Comparison of ENCODE assay signal across 18 cellular contexts in the genomic region with DNA sequence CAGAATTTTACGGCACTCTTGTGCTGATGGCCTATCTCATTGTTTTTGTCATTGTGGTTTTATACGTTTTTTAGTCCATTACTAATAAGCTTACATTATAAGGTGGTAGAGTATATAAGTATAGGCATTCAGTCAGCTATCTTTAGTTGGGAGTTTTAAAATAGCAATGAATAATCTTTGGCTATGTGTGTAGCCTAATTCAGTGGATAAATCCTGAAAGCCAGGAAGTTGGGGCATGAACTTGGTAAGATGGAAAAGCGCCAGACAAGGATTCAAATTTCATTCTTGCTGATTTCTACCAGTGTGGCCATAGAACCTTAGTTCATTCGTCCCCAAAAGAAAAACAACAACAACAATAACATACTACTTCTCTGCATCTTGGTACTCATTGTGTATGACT. TPM values are rescaled to one million over a fixed set of nuclear protein-coding genes. Genes with fewer than 3 reads are reported as not detected.
DNase-seq lines count a peak whose midpoint lies in the region; ATAC-seq and TF ChIP-seq lines count a peak whose summit lies in the region.
"Had no signal": no experiment of that assay in that cellular context is flagged by ENCODE, and none has a peak within 500 bp of the region (broad histone marks: within the 10 kb centered on the region; RNA-seq: fewer than 3 reads in every experiment).

No MANE protein-coding gene starts in this region.

- DNase-seq in Right ventricle myocardium inferior (ENCODE audit: missing footprints) (no peak), left ventricle myocardium superior (no peak), WTC11 (ENCODE audit: low spot score) (no peak), fibroblast of the aortic adventitia (ENCODE audit: low read depth) (peak; percentile 47), smooth muscle cell of the brain vasculature (ENCODE audit: low read depth, low spot score) (peak; percentile 12), SHP77 treated with DMSO at 0.1 percent for 48 hours (lab: John Stamatoyannopoulos, UW) (no peak), middle frontal gyrus (ENCODE audit: extremely low spot score, low spot score) (no peak), SKM-1 (lab: John Stamatoyannopoulos, UW; ENCODE audit: unreplicated experiment) (no peak)
- DNase-seq: activated CD4-positive, alpha-beta T cell treated with anti-CD3 and anti-CD28 coated beads, Interleukin-2, amount 10 ng/mL, durations not matched to agents 7 days and 5 days; activated CD8-positive, alpha-beta memory T cell treated with anti-CD3 and anti-CD28 coated beads, Interleukin-2, amount 50 U/mL, for 4 hours; CD4-positive, CD25-positive, alpha-beta regulatory T cell; DMS79; left cardiac atrium; NCI-H1417; NCI-H2107; NCI-H526; T-cell had no signal

- CTCF ChIA-PET in WTC11 (lab: Charles Lee): interaction anchor here (0.7 kb wide), 1 partner anchor 161 kb away, joined by 3 read pairs; no protein-coding TSS in a partner anchor

- H3K4me1 Mint-ChIP-seq in WTC11: peaks cover 40% of the 10 kb centered on the region

- H3K4me3 Mint-ChIP-seq in WTC11: no peak overlapping the region
- H3K4me3 Mint-ChIP-seq: activated CD4-positive, alpha-beta T cell treated with anti-CD3 and anti-CD28 coated beads, Interleukin-2, amount 10 ng/mL, durations not matched to agents 7 days and 5 days had no signal

- TF ChIP-seq CTCF in WTC11 (IDR thresholded peaks at IDR 0.05) (no peak), fibroblast of the aortic adventitia (IDR thresholded peaks at IDR 0.05; ENCODE audit: insufficient read depth, low read length) (no peak)

- intact Hi-C loops in Right ventricle myocardium inferior (cut with DNase I) (no loop called here), left ventricle myocardium superior (cut with micrococcal nuclease) (no loop called here)

- H3K4me3 ChIP-seq in fibroblast of the aortic adventitia (ENCODE audit: low read depth, low read length): no peak overlapping the region
- H3K4me3 ChIP-seq: ascending aorta had no signal

- POLR2A ChIA-PET in WTC11 (lab: Charles Lee): no interaction called here

- H3K27me3 Mint-ChIP-seq in WTC11 (ENCODE audit: low read depth): no peaks in the 10 kb centered on the region
- H3K27me3 Mint-ChIP-seq: activated CD4-positive, alpha-beta T cell treated with anti-CD3 and anti-CD28 coated beads, Interleukin-2, amount 10 ng/mL, durations not matched to agents 7 days and 5 days; CD4-positive, CD25-positive, alpha-beta regulatory T cell; T-cell had no signal

- H3K36me3 Mint-ChIP-seq in WTC11: no peaks in the 10 kb centered on the region

- ATAC-seq in Right ventricle myocardium inferior (peak; percentile 26), left ventricle myocardium superior (no peak), WTC11 (no peak)
- ATAC-seq: left cardiac atrium, T-cell had no signal

- peak overlapping the region; percentile 32; the same call in 1 of the 2 replicates for H3K27ac Mint-ChIP-seq in WTC11
- H3K27ac Mint-ChIP-seq: activated CD4-positive, alpha-beta T cell treated with anti-CD3 and anti-CD28 coated beads, Interleukin-2, amount 10 ng/mL, durations not matched to agents 7 days and 5 days had no signal

- peaks cover 4% of the 10 kb centered on the region; the same call in 1 of the 2 replicates for H3K9me3 Mint-ChIP-seq in WTC11

TF ChIP-seq in WTC11, 78 proteins besides CTCF, POLR2A, EP300 and RAD21:
- TF ChIP-seq, protein P1, sequence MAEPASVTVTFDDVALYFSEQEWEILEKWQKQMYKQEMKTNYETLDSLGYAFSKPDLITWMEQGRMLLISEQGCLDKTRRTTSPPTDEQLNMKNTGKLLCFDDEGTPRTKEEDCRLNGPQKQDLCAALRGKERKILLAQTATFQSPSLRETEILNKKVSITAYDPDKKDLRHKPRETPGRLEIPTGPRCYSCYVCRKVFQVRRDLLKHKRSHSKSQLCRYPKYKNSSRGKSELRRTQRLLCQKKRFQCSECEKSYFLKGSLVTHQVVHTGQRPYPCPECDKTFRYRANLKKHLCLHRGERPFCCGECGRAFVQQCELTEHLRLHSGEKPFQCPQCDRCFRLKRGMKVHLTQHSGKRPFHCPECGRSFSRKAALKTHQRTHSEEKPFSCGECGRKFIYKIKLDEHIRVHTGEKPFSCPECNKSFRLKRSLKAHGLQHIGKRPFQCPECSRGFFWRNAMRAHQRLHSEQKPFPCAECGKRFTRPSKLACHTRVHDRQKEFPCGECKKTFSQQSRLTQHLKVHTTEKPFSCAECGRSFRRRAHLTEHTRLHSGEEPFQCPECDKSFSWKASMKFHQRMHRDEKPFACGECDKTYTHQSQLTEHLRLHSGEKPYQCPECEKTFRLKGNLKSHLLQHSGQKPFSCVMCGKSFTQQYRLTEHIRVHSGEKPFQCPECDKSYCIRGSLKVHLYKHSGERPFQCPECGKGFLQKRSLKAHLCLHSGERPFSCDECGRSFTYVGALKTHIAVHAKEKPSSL (CRISPR knock-in tag; conservative IDR thresholded peaks at IDR 0.05): no peak
- TF ChIP-seq ZSCAN18 (CRISPR knock-in tag; IDR thresholded peaks at IDR 0.05) (no peak), ZBTB21 (CRISPR knock-in tag; IDR thresholded peaks at IDR 0.05; ENCODE audit: borderline replicate concordance) (no peak), GRHL2 (CRISPR knock-in tag; IDR thresholded peaks at IDR 0.05; ENCODE audit: insufficient replicate concordance, severe bottlenecking) (no peak), CREM (CRISPR knock-in tag; IDR thresholded peaks at IDR 0.05) (no peak), ERG (CRISPR knock-in tag; IDR thresholded peaks at IDR 0.05) (no peak), E2F4 (CRISPR knock-in tag; IDR thresholded peaks at IDR 0.05; ENCODE audit: borderline replicate concordance, low read depth) (no peak), GTF2I (CRISPR knock-in tag; conservative IDR thresholded peaks at IDR 0.05) (no peak), KAT7 (CRISPR knock-in tag; IDR thresholded peaks at IDR 0.05; ENCODE audit: borderline replicate concordance) (no peak), SMAD4 (CRISPR knock-in tag; IDR thresholded peaks at IDR 0.05) (no peak), FOXP1 (CRISPR knock-in tag; IDR thresholded peaks at IDR 0.05; ENCODE audit: borderline replicate concordance) (no peak), OVOL2 (CRISPR knock-in tag; IDR thresholded peaks at IDR 0.05; ENCODE audit: borderline replicate concordance) (no peak)
- TF ChIP-seq, protein P2, sequence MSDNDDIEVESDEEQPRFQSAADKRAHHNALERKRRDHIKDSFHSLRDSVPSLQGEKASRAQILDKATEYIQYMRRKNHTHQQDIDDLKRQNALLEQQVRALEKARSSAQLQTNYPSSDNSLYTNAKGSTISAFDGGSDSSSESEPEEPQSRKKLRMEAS (CRISPR knock-in tag; IDR thresholded peaks at IDR 0.05): no peak
- TF ChIP-seq, protein P3, sequence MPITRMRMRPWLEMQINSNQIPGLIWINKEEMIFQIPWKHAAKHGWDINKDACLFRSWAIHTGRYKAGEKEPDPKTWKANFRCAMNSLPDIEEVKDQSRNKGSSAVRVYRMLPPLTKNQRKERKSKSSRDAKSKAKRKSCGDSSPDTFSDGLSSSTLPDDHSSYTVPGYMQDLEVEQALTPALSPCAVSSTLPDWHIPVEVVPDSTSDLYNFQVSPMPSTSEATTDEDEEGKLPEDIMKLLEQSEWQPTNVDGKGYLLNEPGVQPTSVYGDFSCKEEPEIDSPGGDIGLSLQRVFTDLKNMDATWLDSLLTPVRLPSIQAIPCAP (CRISPR knock-in tag; IDR thresholded peaks at IDR 0.05): no peak
- TF ChIP-seq, protein P4, sequence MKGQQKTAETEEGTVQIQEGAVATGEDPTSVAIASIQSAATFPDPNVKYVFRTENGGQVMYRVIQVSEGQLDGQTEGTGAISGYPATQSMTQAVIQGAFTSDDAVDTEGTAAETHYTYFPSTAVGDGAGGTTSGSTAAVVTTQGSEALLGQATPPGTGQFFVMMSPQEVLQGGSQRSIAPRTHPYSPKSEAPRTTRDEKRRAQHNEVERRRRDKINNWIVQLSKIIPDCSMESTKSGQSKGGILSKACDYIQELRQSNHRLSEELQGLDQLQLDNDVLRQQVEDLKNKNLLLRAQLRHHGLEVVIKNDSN (CRISPR knock-in tag; IDR thresholded peaks at IDR 0.05): no peak

RNA-seq across cellular contexts. Expression of gene EPC2, which starts 31.2 kb away (rescaled TPM):
- total RNA-seq in Right ventricle myocardium inferior (18.6 TPM), left ventricle myocardium superior (24.2 TPM), WTC11 (2021) (19.8 to 20.3 TPM (median 19.8 TPM) in 3 replicates), fibroblast of the aortic adventitia (ENCODE audit: low replicate concordance) (22.4 and 31.7 TPM in 2 replicates)

Comparison
In these comparisons a context has a peak if more than half of its experiments do, and no peak if none do; other contexts are left out.
1. DNase-seq: peak in fibroblast of the aortic adventitia (single experiment) and smooth muscle cell of the brain vasculature (single experiment); none in Right ventricle myocardium inferior (single experiment), left ventricle myocardium superior (single experiment), WTC11 (single experiment), SHP77 treated with DMSO at 0.1 percent for 48 hours (single experiment), middle frontal gyrus (single experiment) and SKM-1 (single experiment).